Comparison of ENCODE assay signal across 24 cellular contexts in the genomic region with DNA sequence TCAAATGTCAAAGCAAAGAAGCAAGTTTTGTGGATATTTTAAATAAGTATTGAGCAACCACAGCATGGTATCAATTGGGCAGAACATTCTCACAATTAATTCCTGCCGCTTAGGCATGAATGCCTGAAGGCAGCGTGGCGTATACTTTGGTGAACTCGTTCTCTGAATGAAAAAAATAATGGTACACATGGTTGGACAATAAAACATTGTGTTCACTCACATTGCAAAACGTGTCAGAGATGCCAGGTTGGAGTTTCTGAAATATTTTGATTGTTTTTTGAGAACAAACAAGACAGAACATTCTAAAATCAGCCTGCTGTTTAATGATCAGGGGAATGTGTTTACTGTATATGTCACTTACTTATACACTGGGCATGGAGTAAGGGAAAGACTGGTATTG.
DNase-seq lines count a peak whose midpoint lies in the region; ATAC-seq and TF ChIP-seq lines count a peak whose summit lies in the region.
"Had no signal": no experiment of that assay in that cellular context is flagged by ENCODE, and none has a peak within 500 bp of the region (broad histone marks: within the 10 kb centered on the region; RNA-seq: fewer than 3 reads in every experiment).

No MANE protein-coding gene starts in this region.

- no peak overlapping the region for H2AK5ac ChIP-seq in mesendoderm (ENCODE audit: low read length)

- peaks cover 11% of the 10 kb centered on the region for H3K4me1 ChIP-seq in mesendoderm (ENCODE audit: control insufficient read depth, low read depth, low read length)
- H3K4me1 ChIP-seq: left lung, right atrium auricular region had no signal

- CTCF ChIA-PET in activated CD4-positive, alpha-beta memory T cell treated with anti-CD3 and anti-CD28 coated beads for 36 hours (lab: Charles Lee) = no interaction called here

- H2BK5ac ChIP-seq in mesendoderm (ENCODE audit: low read length) = no peak overlapping the region

- no peak overlapping the region for H3K9ac ChIP-seq in mesendoderm (ENCODE audit: low read length)

- no peaks in the 10 kb centered on the region for H3K36me3 Mint-ChIP-seq in activated CD4-positive, alpha-beta memory T cell treated with anti-CD3 and anti-CD28 coated beads for 36 hours
- H3K36me3 Mint-ChIP-seq: immature natural killer cell; naive thymus-derived CD4-positive, alpha-beta T cell; WTC11 had no signal

- POLR2A ChIA-PET in activated CD4-positive, alpha-beta memory T cell treated with anti-CD3 and anti-CD28 coated beads for 36 hours (lab: Charles Lee) = no interaction called here

- no peak overlapping the region for H4K5ac ChIP-seq in mesendoderm (ENCODE audit: low read length)

- H2BK120ac ChIP-seq in mesendoderm (ENCODE audit: low read depth, low read length) = no peak overlapping the region

- H3K56ac ChIP-seq in mesendoderm (ENCODE audit: low read length) = no peak overlapping the region

- WGBS in mesendoderm (ENCODE audit: extremely low coverage, insufficient coverage, low lambda C conversion rate) = no CpG with 5 or more reads among the region's 5 CpGs

- peaks cover 29% of the 10 kb centered on the region for H3K9me3 Mint-ChIP-seq in activated CD4-positive, alpha-beta memory T cell treated with anti-CD3 and anti-CD28 coated beads for 36 hours
- H3K9me3 Mint-ChIP-seq: WTC11 had no signal

- H3K18ac ChIP-seq in mesendoderm (ENCODE audit: low read length) = no peak overlapping the region

- H3K36me3 ChIP-seq in mesendoderm (ENCODE audit: control insufficient read depth, insufficient read depth, low read length) = no peaks in the 10 kb centered on the region
- H3K36me3 ChIP-seq: HAP-1, left lung, right atrium auricular region had no signal

- H3K4me2 ChIP-seq in mesendoderm (ENCODE audit: low read length) = no peak overlapping the region

- intact Hi-C loops in activated CD4-positive, alpha-beta memory T cell treated with anti-CD3 and anti-CD28 coated beads for 36 hours (cut with micrococcal nuclease) = no loop called here

- no peak overlapping the region for H3K27ac Mint-ChIP-seq in activated CD4-positive, alpha-beta memory T cell treated with anti-CD3 and anti-CD28 coated beads for 36 hours
- H3K27ac Mint-ChIP-seq: activated CD4-positive, alpha-beta T cell treated with anti-CD3 and anti-CD28 coated beads, Interleukin-2, amount 10 ng/mL, durations not matched to agents 7 days and 5 days; activated naive CD4-positive, alpha-beta T cell treated with anti-CD3 and anti-CD28 coated beads for 36 hours; immature natural killer cell; naive thymus-derived CD4-positive, alpha-beta T cell had no signal

- H3K27me3 ChIP-seq in mesendoderm (ENCODE audit: insufficient read depth, low read length, poor library complexity) = no peaks in the 10 kb centered on the region
- H3K27me3 ChIP-seq: left lung, right atrium auricular region had no signal

- DNase-seq in astrocyte of the hippocampus (ENCODE audit: low read depth, low spot score) = peak; percentile 52
- DNase-seq in mesendoderm = no peak
- peak; percentile 39 for DNase-seq in retinal pigment epithelial cell (ENCODE audit: low read depth)
- DNase-seq in activated CD4-positive, alpha-beta memory T cell treated with anti-CD3 and anti-CD28 coated beads for 36 hours = no peak
- DNase-seq: activated CD4-positive, alpha-beta T cell treated with anti-CD3 and anti-CD28 coated beads, Interleukin-2, amount 10 ng/mL, durations not matched to agents 7 days and 5 days; activated naive CD4-positive, alpha-beta T cell treated with anti-CD3 and anti-CD28 coated beads for 36 hours; activated T-cell treated with anti-CD3 and anti-CD28 coated beads, Interleukin-2, amount 50 U/mL, for 48 hours; amniotic stem cell; DND-41; effector CD8-positive, alpha-beta T cell; immature natural killer cell; left lung; naive thymus-derived CD4-positive, alpha-beta T cell; NCI-H1436; NCI-H524 treated with DMSO at 0.1 percent for 48 hours; SHP77 treated with DMSO at 0.1 percent for 48 hours; stimulated activated CD4-positive, alpha-beta T cell treated with anti-CD3 and anti-CD28 coated beads, Interleukin-4, amount 100 ng/mL, for 1 hour had no signal

- no peak overlapping the region for H3K4me3 Mint-ChIP-seq in activated CD4-positive, alpha-beta memory T cell treated with anti-CD3 and anti-CD28 coated beads for 36 hours
- H3K4me3 Mint-ChIP-seq: activated CD4-positive, alpha-beta T cell treated with anti-CD3 and anti-CD28 coated beads, Interleukin-2, amount 10 ng/mL, durations not matched to agents 7 days and 5 days; activated naive CD4-positive, alpha-beta T cell treated with anti-CD3 and anti-CD28 coated beads for 36 hours; immature natural killer cell; naive thymus-derived CD4-positive, alpha-beta T cell; WTC11 had no signal

- no peak overlapping the region for H4K8ac ChIP-seq in mesendoderm (ENCODE audit: low read depth, low read length)

- H3K4me3 ChIP-seq in mesendoderm (ENCODE audit: low read length) = no peak overlapping the region
- H3K4me3 ChIP-seq in retinal pigment epithelial cell (ENCODE audit: low read length) = no peak overlapping the region
- H3K4me3 ChIP-seq: left lung, right atrium auricular region had no signal

- no peak for TF ChIP-seq EP300 in Ishikawa (IDR thresholded peaks at IDR 0.05; ENCODE audit: borderline replicate concordance)

- ATAC-seq in HG02623 (IDR thresholded peaks at IDR 0.05; ENCODE audit: unreplicated experiment) (no peak), HG03565 (IDR thresholded peaks at IDR 0.05; ENCODE audit: unreplicated experiment) (no peak)
- ATAC-seq: naive thymus-derived CD4-positive, alpha-beta T cell had no signal

- H3K4ac ChIP-seq in mesendoderm (ENCODE audit: low read depth, low read length) = no peak overlapping the region

- H3K23ac ChIP-seq in mesendoderm (ENCODE audit: low read length) = no peak overlapping the region

- no peaks in the 10 kb centered on the region for H3K27me3 Mint-ChIP-seq in activated CD4-positive, alpha-beta memory T cell treated with anti-CD3 and anti-CD28 coated beads for 36 hours
- H3K27me3 Mint-ChIP-seq: activated CD4-positive, alpha-beta T cell treated with anti-CD3 and anti-CD28 coated beads, Interleukin-2, amount 10 ng/mL, durations not matched to agents 7 days and 5 days; naive thymus-derived CD4-positive, alpha-beta T cell had no signal

- H3K27ac ChIP-seq in mesendoderm (ENCODE audit: low read depth, low read length) = no peak overlapping the region
- H3K27ac ChIP-seq: C4-2B, left lung, right atrium auricular region had no signal

- H2BK15ac ChIP-seq in mesendoderm (replicated peaks; ENCODE audit: low read depth) = peak overlapping the region; percentile 4

- H3K79me2 ChIP-seq in mesendoderm (ENCODE audit: control insufficient read depth, insufficient read depth, low read length) = no peaks in the 10 kb centered on the region

- H3K4me1 Mint-ChIP-seq in activated CD4-positive, alpha-beta memory T cell treated with anti-CD3 and anti-CD28 coated beads for 36 hours (ENCODE audit: low read depth) = no peaks in the 10 kb centered on the region
- H3K4me1 Mint-ChIP-seq: activated CD4-positive, alpha-beta T cell treated with anti-CD3 and anti-CD28 coated beads, Interleukin-2, amount 10 ng/mL, durations not matched to agents 7 days and 5 days; immature natural killer cell; naive thymus-derived CD4-positive, alpha-beta T cell had no signal

- TF ChIP-seq RAD21 in Ishikawa (IDR thresholded peaks at IDR 0.05; ENCODE audit: low read depth) = no peak

- no peaks in the 10 kb centered on the region for H3K79me1 ChIP-seq in mesendoderm (ENCODE audit: low read length)

- TF ChIP-seq CTCF in retinal pigment epithelial cell (conservative IDR thresholded peaks at IDR 0.05; ENCODE audit: low read depth, low read length) = no peak

TF ChIP-seq in Ishikawa, 13 proteins besides CTCF, POLR2A, EP300 and RAD21 (continues in another document):
- TF ChIP-seq TEAD4 (IDR thresholded peaks at IDR 0.05) (0 out of 2 replicates have a peak, but pooled peaks have one; percentile 25), EGR1 (IDR thresholded peaks at IDR 0.05) (no peak), CREB1 (IDR thresholded peaks at IDR 0.05; ENCODE audit: low read depth) (no peak), ZBTB7A (IDR thresholded peaks at IDR 0.05; ENCODE audit: low read depth) (no peak), YY1 (IDR thresholded peaks at IDR 0.05; ENCODE audit: low read depth) (no peak)
- TF ChIP-seq, protein P1, sequence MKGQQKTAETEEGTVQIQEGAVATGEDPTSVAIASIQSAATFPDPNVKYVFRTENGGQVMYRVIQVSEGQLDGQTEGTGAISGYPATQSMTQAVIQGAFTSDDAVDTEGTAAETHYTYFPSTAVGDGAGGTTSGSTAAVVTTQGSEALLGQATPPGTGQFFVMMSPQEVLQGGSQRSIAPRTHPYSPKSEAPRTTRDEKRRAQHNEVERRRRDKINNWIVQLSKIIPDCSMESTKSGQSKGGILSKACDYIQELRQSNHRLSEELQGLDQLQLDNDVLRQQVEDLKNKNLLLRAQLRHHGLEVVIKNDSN (IDR thresholded peaks at IDR 0.05) = no peak
- TF ChIP-seq, protein P2, sequence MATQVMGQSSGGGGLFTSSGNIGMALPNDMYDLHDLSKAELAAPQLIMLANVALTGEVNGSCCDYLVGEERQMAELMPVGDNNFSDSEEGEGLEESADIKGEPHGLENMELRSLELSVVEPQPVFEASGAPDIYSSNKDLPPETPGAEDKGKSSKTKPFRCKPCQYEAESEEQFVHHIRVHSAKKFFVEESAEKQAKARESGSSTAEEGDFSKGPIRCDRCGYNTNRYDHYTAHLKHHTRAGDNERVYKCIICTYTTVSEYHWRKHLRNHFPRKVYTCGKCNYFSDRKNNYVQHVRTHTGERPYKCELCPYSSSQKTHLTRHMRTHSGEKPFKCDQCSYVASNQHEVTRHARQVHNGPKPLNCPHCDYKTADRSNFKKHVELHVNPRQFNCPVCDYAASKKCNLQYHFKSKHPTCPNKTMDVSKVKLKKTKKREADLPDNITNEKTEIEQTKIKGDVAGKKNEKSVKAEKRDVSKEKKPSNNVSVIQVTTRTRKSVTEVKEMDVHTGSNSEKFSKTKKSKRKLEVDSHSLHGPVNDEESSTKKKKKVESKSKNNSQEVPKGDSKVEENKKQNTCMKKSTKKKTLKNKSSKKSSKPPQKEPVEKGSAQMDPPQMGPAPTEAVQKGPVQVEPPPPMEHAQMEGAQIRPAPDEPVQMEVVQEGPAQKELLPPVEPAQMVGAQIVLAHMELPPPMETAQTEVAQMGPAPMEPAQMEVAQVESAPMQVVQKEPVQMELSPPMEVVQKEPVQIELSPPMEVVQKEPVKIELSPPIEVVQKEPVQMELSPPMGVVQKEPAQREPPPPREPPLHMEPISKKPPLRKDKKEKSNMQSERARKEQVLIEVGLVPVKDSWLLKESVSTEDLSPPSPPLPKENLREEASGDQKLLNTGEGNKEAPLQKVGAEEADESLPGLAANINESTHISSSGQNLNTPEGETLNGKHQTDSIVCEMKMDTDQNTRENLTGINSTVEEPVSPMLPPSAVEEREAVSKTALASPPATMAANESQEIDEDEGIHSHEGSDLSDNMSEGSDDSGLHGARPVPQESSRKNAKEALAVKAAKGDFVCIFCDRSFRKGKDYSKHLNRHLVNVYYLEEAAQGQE (IDR thresholded peaks at IDR 0.05; ENCODE audit: low read depth) = no peak
- TF ChIP-seq, protein P3, sequence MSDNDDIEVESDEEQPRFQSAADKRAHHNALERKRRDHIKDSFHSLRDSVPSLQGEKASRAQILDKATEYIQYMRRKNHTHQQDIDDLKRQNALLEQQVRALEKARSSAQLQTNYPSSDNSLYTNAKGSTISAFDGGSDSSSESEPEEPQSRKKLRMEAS (IDR thresholded peaks at IDR 0.05) = 0 out of 2 replicates have a peak, but pooled peaks have one; percentile 20

Comparison
In these comparisons a context has a peak if more than half of its experiments do, and no peak if none do; other contexts are left out.
1. DNase-seq: peak in astrocyte of the hippocampus (single experiment) and retinal pigment epithelial cell (single experiment); none in mesendoderm (single experiment) and activated CD4-positive, alpha-beta memory T cell treated with anti-CD3 and anti-CD28 coated beads for 36 hours (single experiment).